In genomic region chr3:134367412-134367811, GRCh38 we compare ENCODE assay signal across 13 cellular contexts. TPM values are rescaled to one million over a fixed set of nuclear protein-coding genes. Genes with fewer than 3 reads are reported as not detected.
DNase-seq lines count a peak whose midpoint lies in the region; ATAC-seq, FAIRE-seq and TF ChIP-seq lines count a peak whose summit lies in the region.
"Had no signal": no experiment of that assay in that cellular context is flagged by ENCODE, and none has a peak within 500 bp of the region (broad histone marks: within the 10 kb centered on the region; RNA-seq: fewer than 3 reads in every experiment).

No MANE protein-coding gene starts in this region.

- peaks cover 10% of the 10 kb centered on the region for H3K27me3 Mint-ChIP-seq in neural progenitor cell (ENCODE audit: insufficient read depth, low read depth)

- CTCF ChIA-PET in endothelial cell of umbilical vein (lab: Charles Lee): interaction anchor here (0.8 to 5.9 kb wide), 5 partner anchors 10 to 106 kb away, joined by 3 to 40 read pairs (median 17); no protein-coding TSS in a partner anchor

- peaks cover 66% of the 10 kb centered on the region for H3K79me2 ChIP-seq in endothelial cell of umbilical vein (ENCODE audit: control insufficient read depth, insufficient read depth, low read length)
- peaks cover 81% of the 10 kb centered on the region for H3K79me2 ChIP-seq in neural progenitor cell (ENCODE audit: low read depth)

- H3K27me3 ChIP-seq in heart left ventricle (no peaks in the 10 kb centered on the region), endothelial cell of umbilical vein (ENCODE audit: control insufficient read depth in 2 of 2, insufficient read depth in 2 of 2, low read length in 2 of 2) (no peaks in the 10 kb centered on the region), neural progenitor cell (no peaks in the 10 kb centered on the region)

- no peaks in the 10 kb centered on the region for H3K9me3 Mint-ChIP-seq in neural progenitor cell
- no peaks in the 10 kb centered on the region for H3K9me3 Mint-ChIP-seq in stimulated activated effector memory CD8-positive, alpha-beta T cell treated with anti-CD3 and anti-CD28 coated beads, Interleukin-12 subunit alpha, Interleukin-12 subunit beta, amount 100 ng/mL, for 72 hours

- no peak overlapping the region for H3K4me2 ChIP-seq in endothelial cell of umbilical vein (ENCODE audit: insufficient read depth, low read length)
- H3K4me2 ChIP-seq in neural progenitor cell: no peak overlapping the region

- no peak overlapping the region for H3K9ac ChIP-seq in endothelial cell of umbilical vein (replicated peaks; ENCODE audit: extremely low read depth, insufficient read depth, low read length)
- no peak overlapping the region for H3K9ac ChIP-seq in neural progenitor cell

- H2AFZ ChIP-seq in endothelial cell of umbilical vein (ENCODE audit: low read depth, low read length) (no peak overlapping the region), neural progenitor cell (replicated peaks) (no peak overlapping the region)

- H3K27ac Mint-ChIP-seq in neural progenitor cell: no peak overlapping the region
- H3K27ac Mint-ChIP-seq in stimulated activated effector memory CD8-positive, alpha-beta T cell treated with anti-CD3 and anti-CD28 coated beads, Interleukin-12 subunit alpha, Interleukin-12 subunit beta, amount 100 ng/mL, for 72 hours: no peak overlapping the region

- TF ChIP-seq CTCF in heart left ventricle (IDR thresholded peaks at IDR 0.05): no peak
- peak in 1 of 2 donors; percentile 17 for TF ChIP-seq CTCF in endothelial cell of umbilical vein (IDR thresholded peaks at IDR 0.05; ENCODE audit: extremely low read depth in 1 of 2, insufficient read depth in 1 of 2, low read depth in 1 of 2, low read length in 2 of 2)
- peak; percentile 8 for TF ChIP-seq CTCF in neural progenitor cell (IDR thresholded peaks at IDR 0.05)

- no peaks in the 10 kb centered on the region for H3K9me1 ChIP-seq in endothelial cell of umbilical vein (replicated peaks; ENCODE audit: control insufficient read depth, extremely low read depth, insufficient read depth, low read length)

- POLR2A ChIA-PET in endothelial cell of umbilical vein (lab: Charles Lee): interaction anchor here (1.2 to 5.7 kb wide), 5 partner anchors 10 to 118 kb away, joined by 3 to 63 read pairs (median 4); partner anchors contain the start of genes ANAPC13 and CEP63

- peaks cover 59% of the 10 kb centered on the region for H3F3A ChIP-seq in neural progenitor cell (ENCODE audit: low read depth)

- intact Hi-C loops in heart left ventricle (cut with DNase I) (no loop called here), left ventricle myocardium superior (cut with micrococcal nuclease) (no loop called here), endothelial cell of umbilical vein (cut with micrococcal nuclease) (loop anchor here (10.0 kb wide), 1 partner anchor 793 kb away; the partner anchor contains the start of gene CDV3)

- peaks cover 53 to 99% (median 95%) of the 10 kb centered on the region in 12 donors for H3K4me1 ChIP-seq in heart left ventricle
- H3K4me1 ChIP-seq in endothelial cell of umbilical vein (ENCODE audit: control insufficient read depth, extremely low read depth, insufficient read depth, low read length): peaks cover 92% of the 10 kb centered on the region
- peaks cover 60% of the 10 kb centered on the region for H3K4me1 ChIP-seq in neural progenitor cell

- FAIRE-seq in endothelial cell of umbilical vein (lab: Jason Lieb, UNC) (no peak), frontal cortex (lab: Jason Lieb, UNC) (no peak)

- ATAC-seq in heart left ventricle: no peak
- no peak for ATAC-seq in left ventricle myocardium superior
- no peak for ATAC-seq in stimulated activated effector memory CD8-positive, alpha-beta T cell treated with anti-CD3 and anti-CD28 coated beads, Interleukin-12 subunit alpha, Interleukin-12 subunit beta, amount 100 ng/mL, for 72 hours

- TF ChIP-seq POLR2A in heart left ventricle (IDR thresholded peaks at IDR 0.05): no peak
- TF ChIP-seq POLR2A in endothelial cell of umbilical vein (IDR thresholded peaks at IDR 0.05; ENCODE audit: low read depth, low read length): no peak

- DNase-seq in heart left ventricle (peak in 1 of 5 donors; percentile 16), left ventricle myocardium superior (no peak), endothelial cell of umbilical vein (ENCODE audit: low read depth, low spot score) (no peak), neural progenitor cell (ENCODE audit: low spot score) (no peak), globus pallidus (ENCODE audit: low spot score) (no peak), frontal cortex (ENCODE audit: low spot score in 2 of 2) (no peak)
- DNase-seq in activated CD4-positive, CD25-positive, alpha-beta regulatory T cell treated with anti-CD3 and anti-CD28 coated beads, Interleukin-2, amount 50 U/mL, for 72 hours: no peak
- no peak for DNase-seq in stimulated activated effector memory CD8-positive, alpha-beta T cell treated with anti-CD3 and anti-CD28 coated beads, Interleukin-12 subunit alpha, Interleukin-12 subunit beta, amount 100 ng/mL, for 72 hours (ENCODE audit: low spot score in 2 of 2)
- DNase-seq: activated CD8-positive, alpha-beta memory T cell treated with anti-CD3 and anti-CD28 coated beads for 24 hours; GDM1; NCI-H1092 had no signal

- peaks cover 46% of the 10 kb centered on the region for H3K36me3 Mint-ChIP-seq in neural progenitor cell
- no peaks in the 10 kb centered on the region for H3K36me3 Mint-ChIP-seq in stimulated activated effector memory CD8-positive, alpha-beta T cell treated with anti-CD3 and anti-CD28 coated beads, Interleukin-12 subunit alpha, Interleukin-12 subunit beta, amount 100 ng/mL, for 72 hours

- H3K27ac ChIP-seq in heart left ventricle (peak overlapping the region; percentile 33 to 100 (median 98)), endothelial cell of umbilical vein (ENCODE audit: insufficient read depth, low read depth, low read length) (peak overlapping the region; percentile 48), neural progenitor cell (no peak overlapping the region)

- peaks cover 0 to 90% (median 72%) of the 10 kb centered on the region in 9 donors for H3K36me3 ChIP-seq in heart left ventricle
- H3K36me3 ChIP-seq in endothelial cell of umbilical vein (ENCODE audit: control insufficient read depth in 2 of 2, extremely low read depth in 1 of 2, insufficient read depth in 2 of 2, low read length in 2 of 2): peaks cover 54 to 65% of the 10 kb centered on the region in 2 experiments
- H3K36me3 ChIP-seq in neural progenitor cell: peaks cover 23% of the 10 kb centered on the region

- H3K9me3 ChIP-seq in heart left ventricle: no peaks in the 10 kb centered on the region
- no peaks in the 10 kb centered on the region for H3K9me3 ChIP-seq in endothelial cell of umbilical vein (replicated peaks; ENCODE audit: control insufficient read depth, insufficient read depth, low read length)
- H3K9me3 ChIP-seq in neural progenitor cell (ENCODE audit: low read depth): no peaks in the 10 kb centered on the region

- H4K20me1 ChIP-seq in endothelial cell of umbilical vein (replicated peaks; ENCODE audit: control insufficient read depth, extremely low read depth, insufficient read depth, low read length) (no peaks in the 10 kb centered on the region), neural progenitor cell (ENCODE audit: low read depth) (peaks cover 98% of the 10 kb centered on the region)

- dilution Hi-C loops in endothelial cell of umbilical vein (cut with MboI; ENCODE audit: extremely low pct_ligation_motif_present, low sequenced_read_pairs): no loop called here

- whole genome bisulfite sequencing in heart left ventricle, 4 donors: 58 to 67% (median 65%) methylated on average over 7 of the region's 7 CpGs

- peaks cover 60% of the 10 kb centered on the region for H3K4me1 Mint-ChIP-seq in neural progenitor cell
- peaks cover 29% of the 10 kb centered on the region for H3K4me1 Mint-ChIP-seq in stimulated activated effector memory CD8-positive, alpha-beta T cell treated with anti-CD3 and anti-CD28 coated beads, Interleukin-12 subunit alpha, Interleukin-12 subunit beta, amount 100 ng/mL, for 72 hours

- no TSS peak for BruUV-seq in endothelial cell of umbilical vein (replicated peaks; lab: Mats Ljungman, UMichigan)

- no peak overlapping the region for H3K4me3 Mint-ChIP-seq in neural progenitor cell
- no peak overlapping the region for H3K4me3 Mint-ChIP-seq in stimulated activated effector memory CD8-positive, alpha-beta T cell treated with anti-CD3 and anti-CD28 coated beads, Interleukin-12 subunit alpha, Interleukin-12 subunit beta, amount 100 ng/mL, for 72 hours

- H3K4me3 ChIP-seq in heart left ventricle (no peak overlapping the region), endothelial cell of umbilical vein (replicated peaks in 1 of 3; ENCODE audit: insufficient read depth in 1 of 3, low read depth in 1 of 3, low read length in 3 of 3) (no peak overlapping the region), neural progenitor cell (no peak overlapping the region)
- H3K4me3 ChIP-seq: smooth muscle cell had no signal

TF ChIP-seq in endothelial cell of umbilical vein, 7 proteins besides CTCF, POLR2A, EP300 and RAD21 (continues in another document):
- TF ChIP-seq EZH2 (IDR thresholded peaks at IDR 0.05; ENCODE audit: borderline replicate concordance, low read depth, low read length, severe bottlenecking) (no peak), MYC (IDR thresholded peaks at IDR 0.05; ENCODE audit: low read depth, low read length) (no peak), FOS (IDR thresholded peaks at IDR 0.05; ENCODE audit: borderline replicate concordance, insufficient read depth, low read length) (no peak), POLR2AphosphoS5 (IDR thresholded peaks at IDR 0.05; ENCODE audit: insufficient read depth, low read depth, low read length) (no peak), MAX (IDR thresholded peaks at IDR 0.05; ENCODE audit: insufficient read depth, insufficient read length) (no peak), JUN (IDR thresholded peaks at IDR 0.05; ENCODE audit: borderline replicate concordance, insufficient read depth, insufficient read length, low read depth) (no peak)

RNA-seq across cellular contexts. Expression of gene AMOTL2, which starts 6.8 kb away (rescaled TPM):
- total RNA-seq in heart left ventricle: 100 to 1,000 TPM in 1 of 9 donors, 10 to 100 TPM in 8; 26.0 to 109 (median 50.0) TPM
- 10 to 100 TPM; 19.0 to 36.4 TPM for polyA plus RNA-seq in heart left ventricle
- 53.9 TPM for total RNA-seq in left ventricle myocardium superior
- 145 and 167 TPM in 2 replicates for total RNA-seq in endothelial cell of umbilical vein
- 129 and 130 TPM in 2 replicates for polyA plus RNA-seq in endothelial cell of umbilical vein
- 123 and 135 TPM in 2 replicates for polyA plus RNA-seq in endothelial cell of umbilical vein (2011; cell fraction: cytosol; rRNA removed)
- 200 and 222 TPM in 2 replicates for polyA plus RNA-seq in endothelial cell of umbilical vein (2011; cell fraction: nucleus; rRNA removed)
- polyA plus RNA-seq in endothelial cell of umbilical vein (2012): 67.7 and 69.8 TPM in 2 replicates
- 186 and 195 TPM in 2 replicates for polyA minus RNA-seq in endothelial cell of umbilical vein
- 41.2 TPM for polyA minus RNA-seq in endothelial cell of umbilical vein (2011; cell fraction: cytosol; rRNA and poly(A)+ RNA removed)
- 95.7 and 170 TPM in 2 replicates for polyA minus RNA-seq in endothelial cell of umbilical vein (2011; cell fraction: nucleus; rRNA and poly(A)+ RNA removed)
- 62.9 and 121 TPM in 2 replicates for total RNA-seq in neural progenitor cell (ENCODE audit: low replicate concordance)
- 62.0 TPM for total RNA-seq in frontal cortex
- total RNA-seq: T-helper 2 cell treated with Interferon-gamma antibody and Interleukin-4, amounts not matched to agents 100 ng/mL and 5 ng/mL, for 36 hours had no signal
